Comparison of ENCODE assay signal across 17 cellular contexts in genomic region chr13:100513171-100513570, GRCh38.
DNase-seq lines count a peak whose midpoint lies in the region; FAIRE-seq and TF ChIP-seq lines count a peak whose summit lies in the region.
"Had no signal": no experiment of that assay in that cellular context is flagged by ENCODE, and none has a peak within 500 bp of the region (broad histone marks: within the 10 kb centered on the region; RNA-seq: fewer than 3 reads in every experiment).

No MANE protein-coding gene starts in this region.

- H3K79me2 ChIP-seq in mammary epithelial cell (ENCODE audit: insufficient read depth, low read length) (no peaks in the 10 kb centered on the region), astrocyte (ENCODE audit: insufficient read depth, low read length) (no peaks in the 10 kb centered on the region), H1 (ENCODE audit: control insufficient read depth in 1 of 2, insufficient read depth in 2 of 2, low read length in 2 of 2) (no peaks in the 10 kb centered on the region)

- H3K27me3 ChIP-seq in mammary epithelial cell (ENCODE audit: insufficient read depth, low read length) (no peaks in the 10 kb centered on the region), astrocyte (ENCODE audit: insufficient read depth, low read length) (no peaks in the 10 kb centered on the region), H1 (replicated peaks in 1 of 4; ENCODE audit: control insufficient read depth in 3 of 4, extremely low read depth in 1 of 4, insufficient read depth in 3 of 4, low read length in 3 of 4) (no peaks in the 10 kb centered on the region)

- H4K5ac ChIP-seq in H1 (ENCODE audit: insufficient read length, low read depth, low read length): no peak overlapping the region

- no peak overlapping the region for H3K27ac ChIP-seq in mammary epithelial cell (ENCODE audit: insufficient read depth, low read depth, low read length)
- H3K27ac ChIP-seq in astrocyte (ENCODE audit: low read depth, low read length): no peak overlapping the region
- H3K27ac ChIP-seq in H1 (ENCODE audit: low read depth, low read length): no peak overlapping the region
- peak overlapping the region; percentile 22 for H3K27ac ChIP-seq in temporal lobe (ENCODE audit: low read depth, low read length)
- H3K27ac ChIP-seq: 22Rv1 had no signal

- FAIRE-seq in astrocyte (lab: Jason Lieb, UNC) (no peak), H1 (lab: Jason Lieb, UNC) (no peak)

- H3K4me3 Mint-ChIP-seq in MCF 10A (ENCODE audit: unreplicated experiment) (no peak overlapping the region), astrocyte (ENCODE audit: unreplicated experiment) (no peak overlapping the region)

- H2BK120ac ChIP-seq in H1 (replicated peaks; ENCODE audit: low read depth, low read length): no peak overlapping the region

- H4K20me1 ChIP-seq in mammary epithelial cell (ENCODE audit: insufficient read depth, low read length): no peaks in the 10 kb centered on the region
- H4K20me1 ChIP-seq in astrocyte (ENCODE audit: insufficient read depth, low read length): no peaks in the 10 kb centered on the region
- H4K20me1 ChIP-seq in H1 (replicated peaks in 1 of 2; ENCODE audit: control insufficient read depth in 1 of 2, insufficient read depth in 2 of 2, low read length in 2 of 2): no peaks in the 10 kb centered on the region

- H2BK20ac ChIP-seq in H1 (ENCODE audit: low read length): no peak overlapping the region

- BruUV-seq in MCF 10A (replicated peaks; lab: Mats Ljungman, UMichigan) (no TSS peak), mammary epithelial cell (replicated peaks; lab: Mats Ljungman, UMichigan) (no TSS peak)

- no peaks in the 10 kb centered on the region for H3K27me3 Mint-ChIP-seq in MCF 10A (ENCODE audit: insufficient read depth, unreplicated experiment)
- H3K27me3 Mint-ChIP-seq in astrocyte (ENCODE audit: low read depth, unreplicated experiment): no peaks in the 10 kb centered on the region

- intact Hi-C loops in MCF 10A (cut with micrococcal nuclease): loop anchor here (10.0 kb wide), 1 partner anchor 358 kb away; no protein-coding TSS in a partner anchor
- intact Hi-C loops in mammary epithelial cell (cut with micrococcal nuclease): no loop called here

- H3K36me3 ChIP-seq in mammary epithelial cell (ENCODE audit: insufficient read depth, low read length): no peaks in the 10 kb centered on the region
- H3K36me3 ChIP-seq in astrocyte (ENCODE audit: insufficient read depth, low read length): no peaks in the 10 kb centered on the region
- no peaks in the 10 kb centered on the region for H3K36me3 ChIP-seq in H1 (ENCODE audit: control insufficient read depth in 2 of 4, insufficient read depth in 4 of 4, low read length in 3 of 4)

- H3K9me3 ChIP-seq in mammary epithelial cell (replicated peaks; ENCODE audit: insufficient read depth, low read length): no peaks in the 10 kb centered on the region
- no peaks in the 10 kb centered on the region for H3K9me3 ChIP-seq in astrocyte (ENCODE audit: insufficient read depth, low read depth, low read length)
- H3K9me3 ChIP-seq in H1 (ENCODE audit: insufficient read depth in 2 of 2, low read depth in 1 of 2, low read length in 1 of 2): no peaks in the 10 kb centered on the region

- no peak overlapping the region for H3K4ac ChIP-seq in H1 (replicated peaks; ENCODE audit: insufficient read length, low read depth, low read length)

- no peak for TF ChIP-seq EP300 in H1 (IDR thresholded peaks at IDR 0.05; ENCODE audit: borderline replicate concordance in 1 of 2, low read depth in 2 of 2, low read length in 2 of 2)

- H3K79me1 ChIP-seq in H1 (ENCODE audit: low read depth, low read length): no peaks in the 10 kb centered on the region

- H3K4me1 Mint-ChIP-seq in MCF 10A (ENCODE audit: insufficient read depth, unreplicated experiment) (peaks cover 12% of the 10 kb centered on the region), astrocyte (ENCODE audit: low read depth, unreplicated experiment) (peaks cover 7% of the 10 kb centered on the region)

- H3K36me3 Mint-ChIP-seq in MCF 10A (ENCODE audit: insufficient read depth, unreplicated experiment) (peaks cover 6% of the 10 kb centered on the region), astrocyte (ENCODE audit: low read depth, unreplicated experiment) (peaks cover 3% of the 10 kb centered on the region)

- H2AK5ac ChIP-seq in H1 (ENCODE audit: low read depth, low read length): no peak overlapping the region

- CTCF ChIA-PET in MCF 10A (lab: Yijun Ruan, JAX): interaction anchor here (1.1 to 3.4 kb wide), 9 partner anchors 11 to 857 kb away, joined by 3 to 23 read pairs (median 5); no protein-coding TSS in a partner anchor
- CTCF ChIA-PET in mammary epithelial cell (lab: Charles Lee; ENCODE audit: low non-redundant PET): no interaction called here
- CTCF ChIA-PET in H1 (lab: Charles Lee; ENCODE audit: partially characterized antibody): interaction anchor here (0.7 to 5.0 kb wide), 11 partner anchors 9 to 527 kb away, joined by 3 to 19 read pairs (median 3); partner anchors contain the start of gene GGACT

- H3K4me2 ChIP-seq in mammary epithelial cell (ENCODE audit: insufficient read depth, low read depth, low read length) (no peak overlapping the region), astrocyte (ENCODE audit: low read length) (peak overlapping the region; percentile 19), H1 (ENCODE audit: insufficient read depth in 1 of 2, low read depth in 2 of 2, low read length in 2 of 2) (no peak overlapping the region)

- no peak for TF ChIP-seq RAD21 in H1 (IDR thresholded peaks at IDR 0.05 in 1 of 2, conservative IDR thresholded peaks at IDR 0.05 in 1 of 2; ENCODE audit: low read depth in 2 of 2, low read length in 2 of 2)

- WGBS in mammary epithelial cell (ENCODE audit: low coverage, missing lambda C conversion rate): 79% methylated on average over 3 of the region's 3 CpGs
- 75% methylated on average over 3 of the region's 3 CpGs; no CpG with 5 or more reads in 1 of the 2 experiments for WGBS in H1 (ENCODE audit: extremely low coverage in 1 of 2, insufficient coverage in 1 of 2, insufficient read length in 1 of 2, insufficient replicate concordance in 2 of 2, low coverage in 1 of 2, low lambda C conversion rate in 2 of 2, missing lambda C conversion rate in 1 of 2), 2 experiments

- H3K9ac ChIP-seq in mammary epithelial cell (ENCODE audit: insufficient read depth, low read length) (no peak overlapping the region), astrocyte (ENCODE audit: low read length) (no peak overlapping the region), H1 (replicated peaks in 1 of 4; ENCODE audit: extremely low read depth in 1 of 4, low read depth in 3 of 4, low read length in 3 of 4) (no peak overlapping the region)

- no peak overlapping the region for H2AFZ ChIP-seq in mammary epithelial cell (ENCODE audit: low read depth, low read length)
- no peak overlapping the region for H2AFZ ChIP-seq in astrocyte (ENCODE audit: low read depth, low read length)
- H2AFZ ChIP-seq in H1 (ENCODE audit: low read length): no peak overlapping the region

- H3K9me3 Mint-ChIP-seq in MCF 10A (ENCODE audit: unreplicated experiment) (no peaks in the 10 kb centered on the region), astrocyte (ENCODE audit: unreplicated experiment) (no peaks in the 10 kb centered on the region)

- no peak for DNase-seq in MCF 10A (ENCODE audit: unreplicated experiment)
- no peak for DNase-seq in mammary epithelial cell
- no peak for DNase-seq in astrocyte (ENCODE audit: low read depth)
- no peak for DNase-seq in H1 (ENCODE audit: low read depth in 1 of 2, low spot score in 2 of 2)
- DNase-seq in UCSD-AML1 (lab: John Stamatoyannopoulos, UW; ENCODE audit: unreplicated experiment): no peak
- DNase-seq in activated naive CD4-positive, alpha-beta T cell treated with anti-CD3 and anti-CD28 coated beads, Interleukin-2, amount 50 U/mL, for 16 hours: no peak
- no peak for DNase-seq in stimulated activated CD4-positive, alpha-beta T cell treated with anti-CD3 and anti-CD28 coated beads, Interleukin-2, amount 100 ng/mL, for 48 hours
- DNase-seq: DMS 273 treated with DMSO at 0.1 percent for 48 hours, DND-41, KG1, NCI-H187, NCI-H524, NCI-H82, OCI-M1 had no signal

- no peak for TF ChIP-seq CTCF in MCF 10A (IDR thresholded peaks at IDR 0.05; ENCODE audit: unreplicated experiment)
- TF ChIP-seq CTCF in mammary epithelial cell (conservative IDR thresholded peaks at IDR 0.05 in 1 of 2, IDR thresholded peaks at IDR 0.05 in 1 of 2; ENCODE audit: extremely low read depth in 1 of 2, insufficient read depth in 1 of 2, low read depth in 1 of 2, low read length in 2 of 2): no peak
- TF ChIP-seq CTCF in astrocyte (IDR thresholded peaks at IDR 0.05; ENCODE audit: insufficient read depth, low read depth, low read length): no peak
- TF ChIP-seq CTCF in H1 (IDR thresholded peaks at IDR 0.05; ENCODE audit: control extremely low read depth in 1 of 3, insufficient read depth in 1 of 3, low read depth in 1 of 3, low read length in 3 of 3): no peak

- H2BK12ac ChIP-seq in H1 (ENCODE audit: low read depth, low read length): no peak overlapping the region

- H3K4me3 ChIP-seq in mammary epithelial cell (replicated peaks in 1 of 3; ENCODE audit: insufficient read depth in 1 of 3, low read depth in 2 of 3, low read length in 3 of 3) (no peak overlapping the region), astrocyte (ENCODE audit: insufficient read depth, low read depth, low read length) (no peak overlapping the region), H1 (ENCODE audit: extremely low read depth in 1 of 4, insufficient read depth in 2 of 4, low read depth in 3 of 4, low read length in 4 of 4) (no peak overlapping the region)

- POLR2A ChIA-PET in MCF 10A (lab: Yijun Ruan, JAX) (interaction anchor here (1.1 kb wide), 1 partner anchor 165 kb away, joined by 4 read pairs; no protein-coding TSS in a partner anchor), H1 (lab: Charles Lee; ENCODE audit: partially characterized antibody) (interaction anchor here (1.1 kb wide), 1 partner anchor 73 kb away, joined by 3 read pairs; no protein-coding TSS in a partner anchor)

- H3K4me1 ChIP-seq in mammary epithelial cell (ENCODE audit: insufficient read depth, low read length) (no peaks in the 10 kb centered on the region), astrocyte (ENCODE audit: insufficient read depth, low read length) (peaks cover 8% of the 10 kb centered on the region), H1 (replicated peaks in 1 of 4; ENCODE audit: control insufficient read depth in 3 of 4, insufficient read depth in 4 of 4, low read length in 3 of 4) (peaks cover 0 to 32% (median 27%) of the 10 kb centered on the region in 4 experiments; a peak in 6 of 7 replicates)

- H4K8ac ChIP-seq in H1 (ENCODE audit: extremely low read depth, insufficient read depth, low read length): no peak overlapping the region

- no peak overlapping the region for H3K14ac ChIP-seq in H1 (ENCODE audit: insufficient read length)

- H3K56ac ChIP-seq in H1 (replicated peaks; ENCODE audit: insufficient read length, low read depth, low read length): no peak overlapping the region

- H4K91ac ChIP-seq in H1 (replicated peaks; ENCODE audit: insufficient read length, low read length): no peak overlapping the region

- H2BK15ac ChIP-seq in H1 (ENCODE audit: low read length): no peak overlapping the region

- 0 out of 2 replicates have a peak overlapping the region, but pooled peaks have one; percentile 22 for H2BK5ac ChIP-seq in H1 (ENCODE audit: low read depth, low read length)

- dilution Hi-C loops in mammary epithelial cell (cut with HindIII; ENCODE audit: low sequenced_read_pairs): loop anchor here (25.0 kb wide), 1 partner anchor 601 kb away; no protein-coding TSS in a partner anchor

- H3K18ac ChIP-seq in H1 (ENCODE audit: extremely low read depth, low read length): no peak overlapping the region

- H3K27ac Mint-ChIP-seq in MCF 10A (ENCODE audit: low read depth, unreplicated experiment): peak overlapping the region; percentile 31
- H3K27ac Mint-ChIP-seq in astrocyte (ENCODE audit: unreplicated experiment): no peak overlapping the region
- H3K27ac Mint-ChIP-seq: CD14-positive monocyte had no signal

- in situ Hi-C loops in mammary epithelial cell (cut with MboI; ENCODE audit: low sequenced_read_pairs in 2 of 2): loop anchor here (10.0 to 25.0 kb wide), 4 partner anchors 276 to 851 kb away; no protein-coding TSS in a partner anchor

- no peaks in the 10 kb centered on the region for H3K23me2 ChIP-seq in H1 (ENCODE audit: low read depth, low read length)

- no peak for TF ChIP-seq POLR2A in H1 (IDR thresholded peaks at IDR 0.05; ENCODE audit: control extremely low read depth in 1 of 2, low read depth in 2 of 2, low read length in 2 of 2)

- H3K23ac ChIP-seq in H1 (ENCODE audit: insufficient read length): no peak overlapping the region
